In the genomic region with DNA sequence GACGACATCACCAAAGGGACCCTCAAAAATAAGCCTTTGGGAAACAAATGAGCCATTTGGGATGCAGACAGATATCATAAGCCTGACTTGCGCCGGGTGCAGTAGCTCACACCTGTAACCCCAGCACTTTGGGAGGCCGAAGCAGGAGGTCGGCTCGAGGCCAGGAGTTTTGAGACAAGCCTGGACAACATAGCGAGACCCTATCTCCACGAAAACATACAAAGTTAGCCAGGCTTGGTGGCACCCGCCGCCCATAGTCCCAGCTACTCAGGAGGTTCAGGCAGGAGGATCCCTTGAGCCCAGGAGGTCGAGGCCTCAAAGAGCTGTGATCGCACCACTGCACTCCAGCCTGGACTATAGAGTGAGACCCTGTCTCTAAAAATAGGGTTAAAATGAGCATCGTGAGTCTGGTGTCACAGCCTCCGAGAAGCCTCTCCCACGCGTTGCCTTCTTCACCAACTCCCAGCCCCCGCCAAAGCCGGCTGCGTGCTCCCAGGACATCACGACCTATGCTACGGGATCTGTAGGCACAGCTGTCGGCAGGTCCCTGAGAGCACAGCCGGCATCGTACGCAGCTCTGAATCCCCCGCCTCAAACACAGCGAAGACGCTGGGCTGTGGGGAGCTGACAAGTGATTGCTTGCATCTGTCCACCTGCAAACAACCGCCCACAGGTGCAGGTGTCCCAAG, we compare ENCODE assay signal across 9 cellular contexts. TPM values are rescaled to one million over a fixed set of nuclear protein-coding genes. Genes with fewer than 3 reads are reported as not detected.
A peak's percentile ranks its signal among the peaks of the same experiment; 100 is the strongest.
DNase-seq lines count a peak whose midpoint lies in the region; ATAC-seq lines count a peak whose summit lies in the region.
"Had no signal": no experiment of that assay in that cellular context is flagged by ENCODE, and none has a peak within 500 bp of the region (broad histone marks: within the 10 kb centered on the region; RNA-seq: fewer than 3 reads in every experiment).

No MANE protein-coding gene starts in this region.

- WGBS in thymus = 95% methylated on average over 29 of the region's 29 CpGs

- DNase-seq in activated naive CD4-positive, alpha-beta T cell treated with anti-CD3 and anti-CD28 coated beads, Interleukin-2, amount 10 ng/mL, durations not matched to agents 7 days and 5 days = no peak
- DNase-seq in activated naive CD4-positive, alpha-beta T cell treated with Interleukin-2 at 50 U/mL for 16 hours = no peak
- DNase-seq in activated naive CD8-positive, alpha-beta T cell treated with anti-CD3 and anti-CD28 coated beads, Interleukin-2, amount 10 ng/mL, durations not matched to agents 7 days and 5 days = no peak
- DNase-seq in left kidney (ENCODE audit: low read depth, low spot score) (peak; percentile 69), T1000 (lab: John Stamatoyannopoulos, UW) (no peak), GM19240 (ENCODE audit: insufficient read length, low spot score) (no peak), iPS-NIHi7 (ENCODE audit: extremely low spot score) (no peak)
- DNase-seq: NCI-H524 treated with DMSO at 0.1 percent for 48 hours had no signal

- POLR2A ChIA-PET in activated naive CD8-positive, alpha-beta T cell treated with anti-CD3 and anti-CD28 coated beads, Interleukin-2, amount 10 ng/mL, durations not matched to agents 7 days and 5 days (lab: Charles Lee) = interaction anchor here (0.7 to 1.2 kb wide), 3 partner anchors 9 kb away, joined by 3 to 5 read pairs (median 5); no protein-coding TSS in a partner anchor

- CTCF ChIA-PET in activated naive CD4-positive, alpha-beta T cell treated with anti-CD3 and anti-CD28 coated beads, Interleukin-2, amount 10 ng/mL, durations not matched to agents 7 days and 5 days (lab: Charles Lee) = interaction anchor here (2.5 kb wide), 2 partner anchors 9 to 21 kb away, joined by 7 to 8 read pairs; no protein-coding TSS in a partner anchor

- no peak for ATAC-seq in activated naive CD8-positive, alpha-beta T cell treated with anti-CD3 and anti-CD28 coated beads, Interleukin-2, amount 10 ng/mL, durations not matched to agents 7 days and 5 days (ENCODE audit: low read depth)

- peak overlapping the region; percentile 97 for H3K4me3 ChIP-seq in thymus (ENCODE audit: low read length)

- H3K4me1 Mint-ChIP-seq in activated naive CD4-positive, alpha-beta T cell treated with anti-CD3 and anti-CD28 coated beads, Interleukin-2, amount 10 ng/mL, durations not matched to agents 7 days and 5 days = peaks cover 56% of the 10 kb centered on the region
- H3K4me1 Mint-ChIP-seq in activated naive CD8-positive, alpha-beta T cell treated with anti-CD3 and anti-CD28 coated beads, Interleukin-2, amount 10 ng/mL, durations not matched to agents 7 days and 5 days = peaks cover 28% of the 10 kb centered on the region

- peaks cover 21% of the 10 kb centered on the region for H3K36me3 ChIP-seq in thymus (ENCODE audit: control insufficient read depth, insufficient read depth)

- no peak overlapping the region for H3K27ac ChIP-seq in thymus (ENCODE audit: low read depth)

- H3K36me3 Mint-ChIP-seq in activated naive CD4-positive, alpha-beta T cell treated with anti-CD3 and anti-CD28 coated beads, Interleukin-2, amount 10 ng/mL, durations not matched to agents 7 days and 5 days = peaks cover 7% of the 10 kb centered on the region
- H3K36me3 Mint-ChIP-seq in activated naive CD8-positive, alpha-beta T cell treated with anti-CD3 and anti-CD28 coated beads, Interleukin-2, amount 10 ng/mL, durations not matched to agents 7 days and 5 days = peaks cover 3% of the 10 kb centered on the region

- H3K27ac Mint-ChIP-seq in activated naive CD4-positive, alpha-beta T cell treated with anti-CD3 and anti-CD28 coated beads, Interleukin-2, amount 10 ng/mL, durations not matched to agents 7 days and 5 days = peak overlapping the region; percentile 94
- peak overlapping the region; percentile 93 for H3K27ac Mint-ChIP-seq in activated naive CD8-positive, alpha-beta T cell treated with anti-CD3 and anti-CD28 coated beads, Interleukin-2, amount 10 ng/mL, durations not matched to agents 7 days and 5 days

- H3K27me3 Mint-ChIP-seq in activated naive CD4-positive, alpha-beta T cell treated with anti-CD3 and anti-CD28 coated beads, Interleukin-2, amount 10 ng/mL, durations not matched to agents 7 days and 5 days = no peaks in the 10 kb centered on the region
- no peaks in the 10 kb centered on the region for H3K27me3 Mint-ChIP-seq in activated naive CD8-positive, alpha-beta T cell treated with anti-CD3 and anti-CD28 coated beads, Interleukin-2, amount 10 ng/mL, durations not matched to agents 7 days and 5 days

- no peaks in the 10 kb centered on the region for H3K27me3 ChIP-seq in thymus (ENCODE audit: control insufficient read depth, insufficient read depth)

- no peaks in the 10 kb centered on the region for H3K9me3 ChIP-seq in thymus (ENCODE audit: control insufficient read depth)

- H3K9me3 Mint-ChIP-seq in activated naive CD4-positive, alpha-beta T cell treated with anti-CD3 and anti-CD28 coated beads, Interleukin-2, amount 10 ng/mL, durations not matched to agents 7 days and 5 days = no peaks in the 10 kb centered on the region
- H3K9me3 Mint-ChIP-seq in activated naive CD8-positive, alpha-beta T cell treated with anti-CD3 and anti-CD28 coated beads, Interleukin-2, amount 10 ng/mL, durations not matched to agents 7 days and 5 days = no peaks in the 10 kb centered on the region

- peak overlapping the region; percentile 87 for H3K4me3 Mint-ChIP-seq in activated naive CD4-positive, alpha-beta T cell treated with anti-CD3 and anti-CD28 coated beads, Interleukin-2, amount 10 ng/mL, durations not matched to agents 7 days and 5 days
- peak overlapping the region; percentile 91 for H3K4me3 Mint-ChIP-seq in activated naive CD8-positive, alpha-beta T cell treated with anti-CD3 and anti-CD28 coated beads, Interleukin-2, amount 10 ng/mL, durations not matched to agents 7 days and 5 days

- H3K4me1 ChIP-seq in thymus (ENCODE audit: control insufficient read depth, insufficient read depth, low read length) = peaks cover 32% of the 10 kb centered on the region

RNA-seq across cellular contexts. Expression of a gene that starts 1.6 kb away (rescaled TPM):
- total RNA-seq in activated naive CD8-positive, alpha-beta T cell treated with anti-CD3 and anti-CD28 coated beads, Interleukin-2, amount 10 ng/mL, durations not matched to agents 7 days and 5 days = 10 to 100 TPM; 57.9 to 60.4 TPM
- polyA plus RNA-seq in thymus = 28.7 TPM

RNA-seq across cellular contexts. Expression of a gene that starts 16.7 kb away (rescaled TPM):
- total RNA-seq in activated naive CD8-positive, alpha-beta T cell treated with anti-CD3 and anti-CD28 coated beads, Interleukin-2, amount 10 ng/mL, durations not matched to agents 7 days and 5 days = 10 to 100 TPM; 21.5 to 21.8 TPM
- 8.4 TPM for polyA plus RNA-seq in thymus

RNA-seq across cellular contexts. Expression of a gene that starts 34.6 kb away (rescaled TPM):
- total RNA-seq in activated naive CD8-positive, alpha-beta T cell treated with anti-CD3 and anti-CD28 coated beads, Interleukin-2, amount 10 ng/mL, durations not matched to agents 7 days and 5 days = 10 to 100 TPM; 17.0 to 18.6 TPM
- 3.6 TPM for polyA plus RNA-seq in thymus

RNA-seq across cellular contexts. Expression of a gene that starts 38.6 kb away (rescaled TPM):
- total RNA-seq in activated naive CD8-positive, alpha-beta T cell treated with anti-CD3 and anti-CD28 coated beads, Interleukin-2, amount 10 ng/mL, durations not matched to agents 7 days and 5 days = 100 to 1,000 TPM; 185 to 194 TPM
- 90.4 TPM for polyA plus RNA-seq in thymus

RNA-seq across cellular contexts. Expression of a gene that starts 58.5 kb away (rescaled TPM):
- total RNA-seq in activated naive CD8-positive, alpha-beta T cell treated with anti-CD3 and anti-CD28 coated beads, Interleukin-2, amount 10 ng/mL, durations not matched to agents 7 days and 5 days = 1 to 10 TPM; 7.6 to 9.3 TPM
- 4.5 TPM for polyA plus RNA-seq in thymus
